In the genomic region with DNA sequence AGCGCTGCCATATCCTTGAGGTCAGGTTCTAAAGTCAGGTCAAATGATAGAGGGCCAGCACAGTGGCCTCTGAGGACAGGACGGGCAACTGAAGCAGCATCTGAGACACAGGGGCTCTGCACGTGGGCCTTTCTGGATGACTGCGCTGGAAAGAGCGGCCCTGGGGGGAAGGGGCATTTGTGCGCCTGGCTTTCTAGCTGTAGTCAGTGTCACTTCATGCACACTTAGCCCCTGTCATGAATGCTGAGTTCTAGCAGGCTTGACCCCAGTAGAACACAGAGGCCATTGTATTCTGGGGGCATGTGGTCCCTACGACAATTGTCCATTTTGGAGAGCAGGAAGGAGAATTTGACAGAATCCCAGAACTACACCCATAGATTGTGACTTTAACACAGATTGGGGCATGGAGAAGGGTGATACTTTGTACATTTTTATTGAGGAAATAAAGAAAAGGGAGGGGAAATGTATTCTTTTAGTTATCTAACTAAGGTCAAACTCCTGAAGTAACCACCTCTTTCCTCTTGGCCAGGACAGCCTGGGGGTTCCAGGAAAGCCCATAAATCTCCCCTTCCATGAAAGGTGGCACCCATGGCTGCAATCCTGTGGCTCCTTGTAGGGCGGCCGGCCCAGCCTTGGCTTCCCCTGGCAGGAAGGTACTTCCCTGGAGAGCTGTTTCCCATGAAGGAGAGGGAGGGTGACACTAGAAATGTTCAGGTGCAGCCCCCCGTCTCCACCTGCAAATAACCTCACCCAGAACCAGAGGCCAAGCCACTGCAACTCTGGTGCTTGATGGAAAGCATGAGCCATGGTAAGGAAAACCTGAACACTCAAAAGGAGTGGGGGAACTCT, we compare ENCODE assay signal across 22 cellular contexts. TPM values are rescaled to one million over a fixed set of nuclear protein-coding genes. Genes with fewer than 3 reads are reported as not detected.
DNase-seq lines count a peak whose midpoint lies in the region; ATAC-seq and TF ChIP-seq lines count a peak whose summit lies in the region.
"Had no signal": no experiment of that assay in that cellular context is flagged by ENCODE, and none has a peak within 500 bp of the region (broad histone marks: within the 10 kb centered on the region; RNA-seq: fewer than 3 reads in every experiment).

No MANE protein-coding gene starts in this region.

- H3K4me3 ChIP-seq in H7 (ENCODE audit: insufficient read depth, low read depth, low read length), result no peak overlapping the region
- no peak overlapping the region for H3K4me3 ChIP-seq in heart right ventricle
- H3K4me3 ChIP-seq: body of pancreas had no signal

- ATAC-seq in left colon, result peak; percentile 83
- ATAC-seq in heart right ventricle, result no peak
- ATAC-seq: body of pancreas; foreskin keratinocyte; SK-N-SH treated with all-trans-retinoic acid at 6 μM for 48 hours; stimulated activated naive B cell treated with anti-CD40 and anti-IgM and Interleukin-4, amounts not matched to agents 10 μg/mL and 1 μg/mL and 100 μg/mL, for 72 hours had no signal

- DNase-seq in H7 (peak; percentile 16), caudate nucleus (lab: John Stamatoyannopoulos, UW) (peak in 43 of 61 donors; percentile 10 to 70 (median 40)), left colon (no peak), pons (ENCODE audit: low spot score) (peak; percentile 90), occipital lobe (lab: John Stamatoyannopoulos, UW) (no peak), NCI-H2081 treated with DMSO at 0.1 percent for 48 hours (lab: John Stamatoyannopoulos, UW) (no peak), heart right ventricle (no peak)
- DNase-seq in stimulated activated CD4-positive, alpha-beta T cell treated with anti-CD3 and anti-CD28 coated beads, Interleukin-1b, Interleukin-23, amount 100 ng/mL, for 48 hours, result no peak
- DNase-seq: activated CD4-positive, alpha-beta T cell treated with anti-CD3 and anti-CD28 coated beads for 48 hours; body of pancreas; effector CD8-positive, alpha-beta T cell; foreskin keratinocyte; NCI-H1105 treated with DMSO at 0.1 percent for 48 hours; NCI-H2029 treated with DMSO at 0.1 percent for 48 hours; NCI-H345; NCI-H82; stimulated activated CD4-positive, alpha-beta T cell treated with anti-CD3 and anti-CD28 coated beads, Interleukin-4, amount 100 ng/mL, for 1 hour; stimulated activated naive B cell treated with anti-CD40 and anti-IgM and Interleukin-4, amounts not matched to agents 10 μg/mL and 1 μg/mL and 100 μg/mL, for 72 hours; T-helper 2 cell had no signal

- H3K36me3 ChIP-seq in H7 (replicated peaks; ENCODE audit: control insufficient read depth, insufficient read depth, low read length), result peaks cover 4% of the 10 kb centered on the region
- H3K36me3 ChIP-seq in heart right ventricle, result peaks cover 0 to 6% (median 0%) of the 10 kb centered on the region in 9 donors
- H3K36me3 ChIP-seq: neutrophil had no signal

- peaks cover 0 to 14% (median 0%) of the 10 kb centered on the region in 9 donors for H3K4me1 ChIP-seq in heart right ventricle
- H3K4me1 ChIP-seq: body of pancreas, foreskin keratinocyte had no signal

- H3K27me3 ChIP-seq in H7 (ENCODE audit: control insufficient read depth, insufficient read depth, low read length) (no peaks in the 10 kb centered on the region), heart right ventricle (no peaks in the 10 kb centered on the region)
- H3K27me3 ChIP-seq: body of pancreas, foreskin keratinocyte, neutrophil had no signal

- H3K27ac ChIP-seq in caudate nucleus (ENCODE audit: low read depth, low read length) (peak overlapping the region; percentile 81), heart right ventricle (no peak overlapping the region)
- H3K27ac ChIP-seq: body of pancreas, C4-2B, foreskin keratinocyte, neutrophil had no signal

- WGBS in heart right ventricle, 2 donors, result 93 to 94% methylated on average over 10 of the region's 10 CpGs

- intact Hi-C loops in left colon (cut with DNase I, micrococcal nuclease) (no loop called here), heart right ventricle (cut with DNase I) (no loop called here)

- TF ChIP-seq CTCF in heart right ventricle (IDR thresholded peaks at IDR 0.05), result no peak

- H3K9me3 ChIP-seq in heart right ventricle, result no peaks in the 10 kb centered on the region
- H3K9me3 ChIP-seq: body of pancreas, neutrophil had no signal

RNA-seq across cellular contexts. Expression of a gene that starts 34.4 kb away (rescaled TPM):
- 61.5 and 82.5 TPM in 2 replicates for total RNA-seq in H7 (2014; rRNA removed; shearing (Covaris generic))
- total RNA-seq in left colon, result 10 to 100 TPM; 51.2 to 54.0 TPM
- 16.4 TPM for total RNA-seq in occipital lobe
- total RNA-seq in heart right ventricle, result 10 to 100 TPM; 53.5 to 78.8 (median 56.8) TPM
- 10 to 100 TPM; 51.2 to 88.4 TPM for polyA plus RNA-seq in heart right ventricle

Comparison
In these comparisons a context has a peak if more than half of its experiments do, and no peak if none do; other contexts are left out.
1. DNase-seq: peak in H7 (single experiment), caudate nucleus (43 of 61) and pons (single experiment); none in left colon (0 of 2), stimulated activated CD4-positive, alpha-beta T cell treated with anti-CD3 and anti-CD28 coated beads, Interleukin-1b, Interleukin-23, amount 100 ng/mL, for 48 hours (single experiment), occipital lobe (single experiment), NCI-H2081 treated with DMSO at 0.1 percent for 48 hours (single experiment) and heart right ventricle (0 of 2).